In the genomic region with DNA sequence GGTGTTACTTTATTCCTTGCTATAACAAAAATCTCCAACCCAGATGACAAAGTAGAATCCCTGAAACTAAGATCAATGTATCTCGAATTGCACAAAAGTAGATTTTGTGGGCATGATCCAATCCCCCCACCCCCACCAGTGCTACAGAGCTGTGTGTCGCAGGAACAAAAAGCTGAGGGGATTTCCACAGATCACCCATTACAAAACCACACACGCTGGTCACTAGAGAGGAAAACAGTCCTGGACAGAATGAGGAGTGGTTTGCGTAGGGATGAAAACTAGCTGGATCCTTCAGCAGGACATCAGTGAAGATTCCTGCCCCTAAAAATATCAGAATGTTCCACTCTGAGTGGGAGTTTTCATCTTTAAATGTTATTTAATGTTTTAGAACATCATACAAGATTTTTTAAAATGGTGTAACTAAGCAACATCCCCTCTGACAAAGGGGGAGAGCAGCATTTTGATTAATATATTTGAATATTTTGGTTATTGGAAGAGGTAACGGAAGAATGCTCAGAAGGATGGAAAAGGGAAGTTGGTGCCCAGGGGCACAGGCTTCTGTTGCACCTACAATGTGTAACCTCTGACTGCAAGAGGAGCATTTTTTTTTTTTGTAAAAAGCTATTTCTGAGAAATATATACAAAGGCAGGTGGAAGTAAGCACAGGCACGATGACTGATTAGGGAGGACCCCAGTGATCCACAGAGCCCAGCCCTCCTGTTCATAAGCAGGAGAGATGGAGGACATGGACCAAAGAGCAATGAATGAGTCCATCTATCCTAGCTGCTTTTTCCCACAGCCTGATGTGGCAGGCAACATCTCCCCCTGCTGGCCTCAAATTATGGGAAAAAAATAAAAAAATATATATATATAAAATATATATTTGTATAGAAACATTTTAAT, we compare ENCODE assay signal across 8 cellular contexts.
DNase-seq lines count a peak whose midpoint lies in the region; ATAC-seq and TF ChIP-seq lines count a peak whose summit lies in the region.

No MANE protein-coding gene starts in this region.

- H3K4me3 ChIP-seq in MG63 (no peak overlapping the region), fibroblast of the aortic adventitia (ENCODE audit: low read depth, low read length) (no peak overlapping the region), smooth muscle cell (no peak overlapping the region)

- TF ChIP-seq CTCF in fibroblast of the aortic adventitia (IDR thresholded peaks at IDR 0.05; ENCODE audit: insufficient read depth, low read length) (peak; percentile 54), smooth muscle cell (IDR thresholded peaks at IDR 0.05; ENCODE audit: borderline replicate concordance, insufficient read depth, poor library complexity, severe bottlenecking) (peak; percentile 76)

- WGBS in smooth muscle cell (ENCODE audit: low lambda C conversion rate): 59% methylated on average over 6 of the region's 6 CpGs

- peaks cover 5% of the 10 kb centered on the region for H3K4me1 ChIP-seq in smooth muscle cell (ENCODE audit: low read depth)

- no peaks in the 10 kb centered on the region for H3F3A ChIP-seq in smooth muscle cell (ENCODE audit: low read depth)

- peak; percentile 31 for DNase-seq in stimulated activated CD4-positive, alpha-beta T cell treated with anti-CD3 and anti-CD28 coated beads, Interleukin-15, amount 100 ng/mL, for 24 hours
- no peak for DNase-seq in stimulated activated CD4-positive, alpha-beta T cell treated with anti-CD3 and anti-CD28 coated beads, Interleukin-2, amount 100 ng/mL, for 48 hours
- DNase-seq in MG63: peak; percentile 8
- DNase-seq in activated CD4-positive, alpha-beta T cell treated with anti-CD3 and anti-CD28 coated beads, Interleukin-2, amount 50 U/mL, for 4 hours: peak; percentile 4 to 6
- peak; percentile 70 for DNase-seq in fibroblast of the aortic adventitia (ENCODE audit: low read depth)
- no peak for DNase-seq in smooth muscle cell (lab: John Stamatoyannopoulos, UW; ENCODE audit: unreplicated experiment)

- peak overlapping the region; percentile 37 for H3K9ac ChIP-seq in smooth muscle cell (ENCODE audit: low read depth)

- H3K9me3 ChIP-seq in MG63 (no peaks in the 10 kb centered on the region), smooth muscle cell (replicated peaks; ENCODE audit: low read depth) (no peaks in the 10 kb centered on the region)

- H3K27me3 ChIP-seq in MG63 (no peaks in the 10 kb centered on the region), smooth muscle cell (ENCODE audit: low read depth) (no peaks in the 10 kb centered on the region)

- H2AFZ ChIP-seq in smooth muscle cell (ENCODE audit: low read depth): no peak overlapping the region

- H4K20me1 ChIP-seq in smooth muscle cell (ENCODE audit: low read depth): no peaks in the 10 kb centered on the region

- H3K27ac ChIP-seq in smooth muscle cell (ENCODE audit: low read depth): peak overlapping the region; percentile 86

- ATAC-seq in GM21528 (IDR thresholded peaks at IDR 0.05; ENCODE audit: low FRiP score, unreplicated experiment): no peak
- no peak for ATAC-seq in GM21515 (IDR thresholded peaks at IDR 0.05; ENCODE audit: unreplicated experiment)

- no peaks in the 10 kb centered on the region for H3K36me3 ChIP-seq in MG63
- H3K36me3 ChIP-seq in smooth muscle cell (ENCODE audit: low read depth): no peaks in the 10 kb centered on the region

- peak overlapping the region; percentile 48 for H3K4me2 ChIP-seq in smooth muscle cell

- no peaks in the 10 kb centered on the region for H3K79me2 ChIP-seq in smooth muscle cell (ENCODE audit: low read depth)

Comparison
In these comparisons a context has a peak if more than half of its experiments do, and no peak if none do; other contexts are left out.
1. DNase-seq: peak in stimulated activated CD4-positive, alpha-beta T cell treated with anti-CD3 and anti-CD28 coated beads, Interleukin-15, amount 100 ng/mL, for 24 hours (single experiment), MG63 (single experiment), activated CD4-positive, alpha-beta T cell treated with anti-CD3 and anti-CD28 coated beads, Interleukin-2, amount 50 U/mL, for 4 hours (2 of 2) and fibroblast of the aortic adventitia (single experiment); none in stimulated activated CD4-positive, alpha-beta T cell treated with anti-CD3 and anti-CD28 coated beads, Interleukin-2, amount 100 ng/mL, for 48 hours (0 of 2) and smooth muscle cell (single experiment).